In genomic region chr14:89954045-89955021, GRCh38 we compare ENCODE assay signal across 1 cellular context.
TF ChIP-seq lines count a peak whose summit lies in the region.

Gene EFCAB11 (minus strand): TSS chr14:89954730. CDS start chr14:89954660, 70 bp downstream.

TF ChIP-seq in K562, 482 proteins besides CTCF, POLR2A, EP300 and RAD21 (continued from another document and continues in another):
- TF ChIP-seq ZNF444 (CRISPR knock-in tag; IDR thresholded peaks at IDR 0.05) (no peak), RB1 (IDR thresholded peaks at IDR 0.05; ENCODE audit: low read depth) (no peak), STAT5B (CRISPR knock-in tag; IDR thresholded peaks at IDR 0.05) (no peak), NFYB (IDR thresholded peaks at IDR 0.05; ENCODE audit: extremely low read depth, insufficient read length) (peak; percentile 50), GABPA (tag; conservative IDR thresholded peaks at IDR 0.05; ENCODE audit: low read depth) (peak; percentile 80), TBP (optimal IDR thresholded peaks at IDR 0.05; ENCODE audit: low read depth, low read length) (peak; percentile 54), AFF1 (IDR thresholded peaks at IDR 0.05; ENCODE audit: low read depth in 1 of 2, partially characterized antibody in 2 of 2) (no peak), NFIX (CRISPR knock-in tag; IDR thresholded peaks at IDR 0.05; ENCODE audit: low read depth) (no peak), KLF16 (IDR thresholded peaks at IDR 0.05) (no peak), RFX1 (IDR thresholded peaks at IDR 0.05) (peak; percentile 90), SPI1 (IDR thresholded peaks at IDR 0.05; ENCODE audit: borderline replicate concordance, low read depth, low read length) (0 out of 2 replicates have a peak, but pooled peaks have one; percentile 34), BDP1 (IDR thresholded peaks at IDR 0.05; ENCODE audit: insufficient read depth, insufficient read length) (no peak), SUPT5H (IDR thresholded peaks at IDR 0.05) (peak; percentile 83), NCOA1 (IDR thresholded peaks at IDR 0.05; ENCODE audit: low read depth) (peak; percentile 31; the same call in 1 of the 2 replicates), GATAD2B (IDR thresholded peaks at IDR 0.05; ENCODE audit: borderline replicate concordance) (no peak), HNRNPLL (IDR thresholded peaks at IDR 0.05; ENCODE audit: low read depth, low read length, poor library complexity, severe bottlenecking) (peak; percentile 33), ZNF518B (CRISPR knock-in tag; IDR thresholded peaks at IDR 0.05) (no peak), ZNF212 (CRISPR knock-in tag; IDR thresholded peaks at IDR 0.05) (no peak), PHF8 (IDR thresholded peaks at IDR 0.05; ENCODE audit: borderline replicate concordance, low read length) (peak; percentile 85; the same call in 1 of the 2 replicates), MNT (conservative IDR thresholded peaks at IDR 0.05) (peak; percentile 54 to 84), PHF21A (IDR thresholded peaks at IDR 0.05; ENCODE audit: borderline replicate concordance, low read depth) (no peak), CC2D1A (IDR thresholded peaks at IDR 0.05) (0 out of 2 replicates have a peak, but pooled peaks have one; percentile 6), ZZZ3 (IDR thresholded peaks at IDR 0.05) (no peak), CREB1 (IDR thresholded peaks at IDR 0.05) (0 out of 2 replicates have a peak, but pooled peaks have one; percentile 12), CREB1 (CRISPR knock-in tag; IDR thresholded peaks at IDR 0.05) (peak; percentile 36; the same call in 1 of the 2 replicates), CREM (IDR thresholded peaks at IDR 0.05; ENCODE audit: low read depth) (peak; percentile 50; the same call in 1 of the 2 replicates), DMBX1 (CRISPR knock-in tag; IDR thresholded peaks at IDR 0.05; ENCODE audit: borderline replicate concordance) (no peak), TFAP4 (CRISPR knock-in tag; IDR thresholded peaks at IDR 0.05; ENCODE audit: borderline replicate concordance) (peak; percentile 37; the same call in 1 of the 2 replicates), VEZF1 (CRISPR knock-in tag; IDR thresholded peaks at IDR 0.05) (peak; percentile 32; the same call in 1 of the 2 replicates), MEIS2 (IDR thresholded peaks at IDR 0.05; ENCODE audit: partially characterized antibody) (peak; percentile 63), ZBTB40 (IDR thresholded peaks at IDR 0.05) (peak; percentile 80), ZBTB40 (CRISPR knock-in tag; IDR thresholded peaks at IDR 0.05) (no peak), MYC (IDR thresholded peaks at IDR 0.05; ENCODE audit: low read depth, low read length) (no peak), MYC (CRISPR knock-in tag; IDR thresholded peaks at IDR 0.05; ENCODE audit: borderline replicate concordance, low read depth) (no peak)
